Comparison of ENCODE assay signal across 1 cellular context in the genomic region with DNA sequence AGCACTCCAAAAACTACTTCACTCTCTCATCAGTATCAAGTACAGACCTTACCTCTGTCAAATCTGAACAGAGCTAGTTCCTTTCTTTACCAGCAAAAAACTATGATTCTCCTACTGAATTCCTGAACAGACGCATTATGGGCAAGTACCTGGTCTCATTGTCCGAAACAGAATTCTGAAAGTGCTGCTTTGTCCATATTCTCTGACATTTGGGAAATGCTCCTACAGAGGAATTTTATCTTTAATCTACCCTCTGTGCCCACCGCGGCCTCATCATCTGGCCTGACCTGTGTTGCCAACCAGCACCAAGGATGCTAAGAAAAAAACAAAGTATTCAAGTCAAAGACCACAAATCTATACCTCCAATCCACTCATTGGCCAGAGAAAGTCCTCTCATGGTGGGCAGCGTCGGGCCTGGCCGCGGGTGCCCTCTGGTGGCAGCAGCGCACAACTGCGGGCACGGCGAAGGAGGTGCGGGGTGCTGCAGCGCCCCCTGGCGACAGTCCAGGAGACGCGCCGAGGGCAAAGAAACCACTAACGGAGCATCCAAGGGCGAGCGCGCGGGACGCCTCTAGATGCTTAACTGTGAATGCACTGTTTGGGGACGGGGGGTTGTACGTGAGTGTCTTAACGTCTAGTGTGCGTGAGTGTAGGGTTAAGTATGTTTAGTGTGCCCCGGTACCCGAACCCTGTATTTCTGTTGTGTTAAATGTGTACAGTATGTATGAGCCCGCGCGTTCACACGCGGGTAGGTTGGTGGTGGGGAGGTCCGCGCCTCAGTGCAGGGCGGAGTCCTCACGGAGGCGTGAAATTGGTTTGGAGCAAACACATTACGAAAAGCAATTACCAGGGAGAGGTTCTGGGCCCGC.
A peak's percentile ranks its signal among the peaks of the same experiment; 100 is the strongest.
TF ChIP-seq lines count a peak whose summit lies in the region.

No MANE protein-coding gene starts in this region.

TF ChIP-seq in H1, 55 proteins besides CTCF, POLR2A, EP300 and RAD21:
- TF ChIP-seq BRCA1 (IDR thresholded peaks at IDR 0.05; ENCODE audit: low read depth, low read length) = peak; percentile 15; the same call in 1 of the 2 replicates
- TF ChIP-seq YY1 (IDR thresholded peaks at IDR 0.05; ENCODE audit: low read depth, low read length) = peak; percentile 81
- 0 out of 2 replicates have a peak, but pooled peaks have one; percentile 57 for TF ChIP-seq RXRA (IDR thresholded peaks at IDR 0.05; ENCODE audit: insufficient read depth, low read depth, low read length)
- TF ChIP-seq, protein P1, sequence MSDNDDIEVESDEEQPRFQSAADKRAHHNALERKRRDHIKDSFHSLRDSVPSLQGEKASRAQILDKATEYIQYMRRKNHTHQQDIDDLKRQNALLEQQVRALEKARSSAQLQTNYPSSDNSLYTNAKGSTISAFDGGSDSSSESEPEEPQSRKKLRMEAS (IDR thresholded peaks at IDR 0.05) = peak; percentile 66; the same call in 1 of the 2 replicates
- TF ChIP-seq CEBPB (IDR thresholded peaks at IDR 0.05; ENCODE audit: low read depth, low read length) = no peak
- peak; percentile 47; the same call in 1 of the 2 replicates for TF ChIP-seq KDM1A (IDR thresholded peaks at IDR 0.05; ENCODE audit: borderline replicate concordance, low read length)
- TF ChIP-seq TCF12 (IDR thresholded peaks at IDR 0.05; ENCODE audit: low read depth, low read length) = no peak
- TF ChIP-seq CBX8 (IDR thresholded peaks at IDR 0.05; ENCODE audit: borderline replicate concordance, low read depth, low read length) = no peak
- TF ChIP-seq, protein P2, sequence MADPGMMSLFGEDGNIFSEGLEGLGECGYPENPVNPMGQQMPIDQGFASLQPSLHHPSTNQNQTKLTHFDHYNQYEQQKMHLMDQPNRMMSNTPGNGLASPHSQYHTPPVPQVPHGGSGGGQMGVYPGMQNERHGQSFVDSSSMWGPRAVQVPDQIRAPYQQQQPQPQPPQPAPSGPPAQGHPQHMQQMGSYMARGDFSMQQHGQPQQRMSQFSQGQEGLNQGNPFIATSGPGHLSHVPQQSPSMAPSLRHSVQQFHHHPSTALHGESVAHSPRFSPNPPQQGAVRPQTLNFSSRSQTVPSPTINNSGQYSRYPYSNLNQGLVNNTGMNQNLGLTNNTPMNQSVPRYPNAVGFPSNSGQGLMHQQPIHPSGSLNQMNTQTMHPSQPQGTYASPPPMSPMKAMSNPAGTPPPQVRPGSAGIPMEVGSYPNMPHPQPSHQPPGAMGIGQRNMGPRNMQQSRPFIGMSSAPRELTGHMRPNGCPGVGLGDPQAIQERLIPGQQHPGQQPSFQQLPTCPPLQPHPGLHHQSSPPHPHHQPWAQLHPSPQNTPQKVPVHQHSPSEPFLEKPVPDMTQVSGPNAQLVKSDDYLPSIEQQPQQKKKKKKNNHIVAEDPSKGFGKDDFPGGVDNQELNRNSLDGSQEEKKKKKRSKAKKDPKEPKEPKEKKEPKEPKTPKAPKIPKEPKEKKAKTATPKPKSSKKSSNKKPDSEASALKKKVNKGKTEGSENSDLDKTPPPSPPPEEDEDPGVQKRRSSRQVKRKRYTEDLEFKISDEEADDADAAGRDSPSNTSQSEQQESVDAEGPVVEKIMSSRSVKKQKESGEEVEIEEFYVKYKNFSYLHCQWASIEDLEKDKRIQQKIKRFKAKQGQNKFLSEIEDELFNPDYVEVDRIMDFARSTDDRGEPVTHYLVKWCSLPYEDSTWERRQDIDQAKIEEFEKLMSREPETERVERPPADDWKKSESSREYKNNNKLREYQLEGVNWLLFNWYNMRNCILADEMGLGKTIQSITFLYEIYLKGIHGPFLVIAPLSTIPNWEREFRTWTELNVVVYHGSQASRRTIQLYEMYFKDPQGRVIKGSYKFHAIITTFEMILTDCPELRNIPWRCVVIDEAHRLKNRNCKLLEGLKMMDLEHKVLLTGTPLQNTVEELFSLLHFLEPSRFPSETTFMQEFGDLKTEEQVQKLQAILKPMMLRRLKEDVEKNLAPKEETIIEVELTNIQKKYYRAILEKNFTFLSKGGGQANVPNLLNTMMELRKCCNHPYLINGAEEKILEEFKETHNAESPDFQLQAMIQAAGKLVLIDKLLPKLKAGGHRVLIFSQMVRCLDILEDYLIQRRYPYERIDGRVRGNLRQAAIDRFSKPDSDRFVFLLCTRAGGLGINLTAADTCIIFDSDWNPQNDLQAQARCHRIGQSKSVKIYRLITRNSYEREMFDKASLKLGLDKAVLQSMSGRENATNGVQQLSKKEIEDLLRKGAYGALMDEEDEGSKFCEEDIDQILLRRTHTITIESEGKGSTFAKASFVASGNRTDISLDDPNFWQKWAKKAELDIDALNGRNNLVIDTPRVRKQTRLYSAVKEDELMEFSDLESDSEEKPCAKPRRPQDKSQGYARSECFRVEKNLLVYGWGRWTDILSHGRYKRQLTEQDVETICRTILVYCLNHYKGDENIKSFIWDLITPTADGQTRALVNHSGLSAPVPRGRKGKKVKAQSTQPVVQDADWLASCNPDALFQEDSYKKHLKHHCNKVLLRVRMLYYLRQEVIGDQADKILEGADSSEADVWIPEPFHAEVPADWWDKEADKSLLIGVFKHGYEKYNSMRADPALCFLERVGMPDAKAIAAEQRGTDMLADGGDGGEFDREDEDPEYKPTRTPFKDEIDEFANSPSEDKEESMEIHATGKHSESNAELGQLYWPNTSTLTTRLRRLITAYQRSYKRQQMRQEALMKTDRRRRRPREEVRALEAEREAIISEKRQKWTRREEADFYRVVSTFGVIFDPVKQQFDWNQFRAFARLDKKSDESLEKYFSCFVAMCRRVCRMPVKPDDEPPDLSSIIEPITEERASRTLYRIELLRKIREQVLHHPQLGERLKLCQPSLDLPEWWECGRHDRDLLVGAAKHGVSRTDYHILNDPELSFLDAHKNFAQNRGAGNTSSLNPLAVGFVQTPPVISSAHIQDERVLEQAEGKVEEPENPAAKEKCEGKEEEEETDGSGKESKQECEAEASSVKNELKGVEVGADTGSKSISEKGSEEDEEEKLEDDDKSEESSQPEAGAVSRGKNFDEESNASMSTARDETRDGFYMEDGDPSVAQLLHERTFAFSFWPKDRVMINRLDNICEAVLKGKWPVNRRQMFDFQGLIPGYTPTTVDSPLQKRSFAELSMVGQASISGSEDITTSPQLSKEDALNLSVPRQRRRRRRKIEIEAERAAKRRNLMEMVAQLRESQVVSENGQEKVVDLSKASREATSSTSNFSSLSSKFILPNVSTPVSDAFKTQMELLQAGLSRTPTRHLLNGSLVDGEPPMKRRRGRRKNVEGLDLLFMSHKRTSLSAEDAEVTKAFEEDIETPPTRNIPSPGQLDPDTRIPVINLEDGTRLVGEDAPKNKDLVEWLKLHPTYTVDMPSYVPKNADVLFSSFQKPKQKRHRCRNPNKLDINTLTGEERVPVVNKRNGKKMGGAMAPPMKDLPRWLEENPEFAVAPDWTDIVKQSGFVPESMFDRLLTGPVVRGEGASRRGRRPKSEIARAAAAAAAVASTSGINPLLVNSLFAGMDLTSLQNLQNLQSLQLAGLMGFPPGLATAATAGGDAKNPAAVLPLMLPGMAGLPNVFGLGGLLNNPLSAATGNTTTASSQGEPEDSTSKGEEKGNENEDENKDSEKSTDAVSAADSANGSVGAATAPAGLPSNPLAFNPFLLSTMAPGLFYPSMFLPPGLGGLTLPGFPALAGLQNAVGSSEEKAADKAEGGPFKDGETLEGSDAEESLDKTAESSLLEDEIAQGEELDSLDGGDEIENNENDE (IDR thresholded peaks at IDR 0.05; ENCODE audit: insufficient replicate concordance, low read length) = no peak
- TF ChIP-seq CTBP2 (IDR thresholded peaks at IDR 0.05; ENCODE audit: borderline replicate concordance, insufficient read depth, insufficient read length, low read length) = no peak
- TF ChIP-seq SIN3A (conservative IDR thresholded peaks at IDR 0.05 in 1 of 2, IDR thresholded peaks at IDR 0.05 in 1 of 2; ENCODE audit: low read depth in 1 of 2, low read length in 2 of 2) = peak in 1 of 2 experiments; percentile 57; a peak in 1 of 4 replicates
- TF ChIP-seq GTF2F1 (IDR thresholded peaks at IDR 0.05; ENCODE audit: borderline replicate concordance, low read depth, low read length) = no peak
- TF ChIP-seq TEAD4 (IDR thresholded peaks at IDR 0.05; ENCODE audit: low read depth, low read length) = peak; percentile 74
- TF ChIP-seq GABPA (IDR thresholded peaks at IDR 0.05; ENCODE audit: borderline replicate concordance, insufficient read depth, low read length) = no peak
- TF ChIP-seq HDAC2 (IDR thresholded peaks at IDR 0.05; ENCODE audit: borderline replicate concordance in 1 of 2, low read depth in 2 of 2, low read length in 2 of 2) = no peak
- TF ChIP-seq RFX5 (IDR thresholded peaks at IDR 0.05; ENCODE audit: borderline replicate concordance, low read depth, low read length) = no peak
- TF ChIP-seq, protein P3, sequence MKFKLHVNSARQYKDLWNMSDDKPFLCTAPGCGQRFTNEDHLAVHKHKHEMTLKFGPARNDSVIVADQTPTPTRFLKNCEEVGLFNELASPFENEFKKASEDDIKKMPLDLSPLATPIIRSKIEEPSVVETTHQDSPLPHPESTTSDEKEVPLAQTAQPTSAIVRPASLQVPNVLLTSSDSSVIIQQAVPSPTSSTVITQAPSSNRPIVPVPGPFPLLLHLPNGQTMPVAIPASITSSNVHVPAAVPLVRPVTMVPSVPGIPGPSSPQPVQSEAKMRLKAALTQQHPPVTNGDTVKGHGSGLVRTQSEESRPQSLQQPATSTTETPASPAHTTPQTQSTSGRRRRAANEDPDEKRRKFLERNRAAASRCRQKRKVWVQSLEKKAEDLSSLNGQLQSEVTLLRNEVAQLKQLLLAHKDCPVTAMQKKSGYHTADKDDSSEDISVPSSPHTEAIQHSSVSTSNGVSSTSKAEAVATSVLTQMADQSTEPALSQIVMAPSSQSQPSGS (IDR thresholded peaks at IDR 0.05; ENCODE audit: low read length) = peak; percentile 73; the same call in 1 of the 2 replicates
- peak; percentile 71; the same call in 1 of the 2 replicates for TF ChIP-seq SP4 (IDR thresholded peaks at IDR 0.05; ENCODE audit: low read length)
- TF ChIP-seq CREB1 (IDR thresholded peaks at IDR 0.05) = peak; percentile 87
- no peak for TF ChIP-seq SIRT6 (IDR thresholded peaks at IDR 0.05; ENCODE audit: low read length)
- peak; percentile 86 for TF ChIP-seq TAF7 (optimal IDR thresholded peaks at IDR 0.05; ENCODE audit: borderline replicate concordance, low read depth, low read length)
- TF ChIP-seq NRF1 (IDR thresholded peaks at IDR 0.05; ENCODE audit: low read depth, low read length) = no peak
- TF ChIP-seq, protein P4, sequence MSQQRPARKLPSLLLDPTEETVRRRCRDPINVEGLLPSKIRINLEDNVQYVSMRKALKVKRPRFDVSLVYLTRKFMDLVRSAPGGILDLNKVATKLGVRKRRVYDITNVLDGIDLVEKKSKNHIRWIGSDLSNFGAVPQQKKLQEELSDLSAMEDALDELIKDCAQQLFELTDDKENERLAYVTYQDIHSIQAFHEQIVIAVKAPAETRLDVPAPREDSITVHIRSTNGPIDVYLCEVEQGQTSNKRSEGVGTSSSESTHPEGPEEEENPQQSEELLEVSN (IDR thresholded peaks at IDR 0.05) = 0 out of 2 replicates have a peak, but pooled peaks have one; percentile 54
- TF ChIP-seq SUZ12 (IDR thresholded peaks at IDR 0.05; ENCODE audit: low read length) = peak; percentile 17; the same call in 1 of the 2 replicates
- TF ChIP-seq, protein P5, sequence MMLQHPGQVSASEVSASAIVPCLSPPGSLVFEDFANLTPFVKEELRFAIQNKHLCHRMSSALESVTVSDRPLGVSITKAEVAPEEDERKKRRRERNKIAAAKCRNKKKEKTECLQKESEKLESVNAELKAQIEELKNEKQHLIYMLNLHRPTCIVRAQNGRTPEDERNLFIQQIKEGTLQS (IDR thresholded peaks at IDR 0.05; ENCODE audit: insufficient read depth, low read depth, low read length) = peak; percentile 76
